Comparison of ENCODE assay signal across 11 cellular contexts in the genomic region with DNA sequence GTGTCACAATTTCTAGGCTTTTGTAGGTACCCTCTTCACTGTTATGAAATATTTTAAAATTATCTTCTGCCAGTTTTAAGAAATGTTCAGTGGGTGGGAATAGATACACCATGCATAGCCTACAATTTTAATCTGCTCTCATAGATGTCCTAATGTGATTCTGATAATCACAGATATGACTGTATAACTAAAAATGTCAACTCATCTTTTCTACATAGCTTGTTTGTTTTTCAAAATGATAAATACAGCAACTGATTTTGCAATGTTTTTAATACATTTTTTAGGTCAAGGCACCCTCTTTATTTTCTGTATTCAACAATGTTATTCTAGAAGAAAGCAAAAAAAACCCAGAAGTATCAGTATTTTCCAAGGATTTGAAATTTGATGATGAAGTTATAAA.
"Had no signal": no experiment of that assay in that cellular context is flagged by ENCODE, and none has a peak within 500 bp of the region (broad histone marks: within the 10 kb centered on the region; RNA-seq: fewer than 3 reads in every experiment).

No MANE protein-coding gene starts in this region.

- ATAC-seq: GM23338, HCT116 had no signal

- FAIRE-seq: H1, H54 had no signal

- H3K9me3 ChIP-seq: HAP-1 had no signal

- H3K4me3 ChIP-seq: GM23248, GM23338, HAP-1 had no signal

- DNase-seq: GM23248, GOT3, H7, H9, HCEC 1CT, HFFc6 had no signal

- H3K36me3 ChIP-seq: HAP-1 had no signal

- H3K27ac ChIP-seq: GM23248 had no signal

- H3K4me2 ChIP-seq: GM23338 had no signal

- H3K4me1 ChIP-seq: HAP-1 had no signal

- H2AFZ ChIP-seq: GM23248, GM23338 had no signal

- H3K9ac ChIP-seq: GM23248 had no signal
